ENCODE assay signal across 1 cellular context in the genomic region with DNA sequence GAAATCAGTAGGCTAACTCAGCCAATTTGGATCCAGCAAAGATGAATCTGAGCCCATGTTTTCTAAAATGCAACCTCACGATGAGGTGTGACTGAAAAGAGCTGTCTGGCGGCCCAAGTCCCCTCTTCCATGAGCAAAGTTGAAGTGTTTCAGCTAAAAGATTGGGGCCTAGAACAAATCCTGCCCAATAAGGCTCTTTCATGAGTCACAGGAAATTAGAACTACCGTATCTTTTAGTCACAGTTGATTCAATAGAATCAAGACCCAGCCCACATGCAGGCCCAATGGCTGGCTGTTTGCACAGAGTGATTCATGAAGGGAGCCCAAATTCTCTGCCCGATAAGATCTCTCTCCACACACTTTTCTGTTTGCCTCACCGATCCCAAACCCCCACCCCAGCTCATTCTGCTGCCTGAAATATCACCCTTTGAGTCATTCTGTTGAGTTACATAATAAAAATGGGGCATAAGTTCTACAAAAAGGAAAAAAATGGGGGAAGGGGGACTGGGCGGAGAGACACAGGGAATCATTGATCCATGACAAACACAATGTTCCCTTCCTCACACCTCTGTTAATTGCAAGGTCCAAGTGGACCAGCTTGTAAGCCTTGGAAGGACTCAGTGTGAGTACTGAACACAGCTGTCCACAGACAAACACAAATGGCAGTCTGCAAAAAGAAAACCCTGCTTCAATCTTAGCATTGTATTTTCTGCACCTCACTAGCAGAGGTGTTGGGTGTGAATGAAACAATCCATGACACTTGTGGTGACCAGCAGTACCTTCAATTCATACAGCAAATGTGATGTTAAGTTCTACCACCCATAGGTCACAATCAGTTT.
TF ChIP-seq lines count a peak whose summit lies in the region.

No MANE protein-coding gene starts in this region.

TF ChIP-seq in HepG2, 621 proteins besides CTCF, POLR2A, EP300 and RAD21 (continued from another document and continues in another):
- TF ChIP-seq ATF7-NPFF (CRISPR knock-in tag; IDR thresholded peaks at IDR 0.05; ENCODE audit: low read depth), result 0 out of 2 replicates have a peak, but pooled peaks have one; percentile 43
- no peak for TF ChIP-seq NONO (IDR thresholded peaks at IDR 0.05)
- TF ChIP-seq NONO (CRISPR knock-in tag; conservative IDR thresholded peaks at IDR 0.05), result peak; percentile 44; the same call in 1 of the 2 replicates
- TF ChIP-seq CBX1 (IDR thresholded peaks at IDR 0.05; ENCODE audit: low read depth), result no peak
- no peak for TF ChIP-seq XRCC5 (optimal IDR thresholded peaks at IDR 0.05; ENCODE audit: low read length)
- TF ChIP-seq JUNB (CRISPR knock-in tag; IDR thresholded peaks at IDR 0.05; ENCODE audit: borderline replicate concordance), result peak; percentile 99
- TF ChIP-seq ZNF879 (CRISPR knock-in tag; IDR thresholded peaks at IDR 0.05), result no peak
- peak; percentile 67; the same call in 1 of the 2 replicates for TF ChIP-seq ERF (CRISPR knock-in tag; IDR thresholded peaks at IDR 0.05)
- TF ChIP-seq, protein P1, sequence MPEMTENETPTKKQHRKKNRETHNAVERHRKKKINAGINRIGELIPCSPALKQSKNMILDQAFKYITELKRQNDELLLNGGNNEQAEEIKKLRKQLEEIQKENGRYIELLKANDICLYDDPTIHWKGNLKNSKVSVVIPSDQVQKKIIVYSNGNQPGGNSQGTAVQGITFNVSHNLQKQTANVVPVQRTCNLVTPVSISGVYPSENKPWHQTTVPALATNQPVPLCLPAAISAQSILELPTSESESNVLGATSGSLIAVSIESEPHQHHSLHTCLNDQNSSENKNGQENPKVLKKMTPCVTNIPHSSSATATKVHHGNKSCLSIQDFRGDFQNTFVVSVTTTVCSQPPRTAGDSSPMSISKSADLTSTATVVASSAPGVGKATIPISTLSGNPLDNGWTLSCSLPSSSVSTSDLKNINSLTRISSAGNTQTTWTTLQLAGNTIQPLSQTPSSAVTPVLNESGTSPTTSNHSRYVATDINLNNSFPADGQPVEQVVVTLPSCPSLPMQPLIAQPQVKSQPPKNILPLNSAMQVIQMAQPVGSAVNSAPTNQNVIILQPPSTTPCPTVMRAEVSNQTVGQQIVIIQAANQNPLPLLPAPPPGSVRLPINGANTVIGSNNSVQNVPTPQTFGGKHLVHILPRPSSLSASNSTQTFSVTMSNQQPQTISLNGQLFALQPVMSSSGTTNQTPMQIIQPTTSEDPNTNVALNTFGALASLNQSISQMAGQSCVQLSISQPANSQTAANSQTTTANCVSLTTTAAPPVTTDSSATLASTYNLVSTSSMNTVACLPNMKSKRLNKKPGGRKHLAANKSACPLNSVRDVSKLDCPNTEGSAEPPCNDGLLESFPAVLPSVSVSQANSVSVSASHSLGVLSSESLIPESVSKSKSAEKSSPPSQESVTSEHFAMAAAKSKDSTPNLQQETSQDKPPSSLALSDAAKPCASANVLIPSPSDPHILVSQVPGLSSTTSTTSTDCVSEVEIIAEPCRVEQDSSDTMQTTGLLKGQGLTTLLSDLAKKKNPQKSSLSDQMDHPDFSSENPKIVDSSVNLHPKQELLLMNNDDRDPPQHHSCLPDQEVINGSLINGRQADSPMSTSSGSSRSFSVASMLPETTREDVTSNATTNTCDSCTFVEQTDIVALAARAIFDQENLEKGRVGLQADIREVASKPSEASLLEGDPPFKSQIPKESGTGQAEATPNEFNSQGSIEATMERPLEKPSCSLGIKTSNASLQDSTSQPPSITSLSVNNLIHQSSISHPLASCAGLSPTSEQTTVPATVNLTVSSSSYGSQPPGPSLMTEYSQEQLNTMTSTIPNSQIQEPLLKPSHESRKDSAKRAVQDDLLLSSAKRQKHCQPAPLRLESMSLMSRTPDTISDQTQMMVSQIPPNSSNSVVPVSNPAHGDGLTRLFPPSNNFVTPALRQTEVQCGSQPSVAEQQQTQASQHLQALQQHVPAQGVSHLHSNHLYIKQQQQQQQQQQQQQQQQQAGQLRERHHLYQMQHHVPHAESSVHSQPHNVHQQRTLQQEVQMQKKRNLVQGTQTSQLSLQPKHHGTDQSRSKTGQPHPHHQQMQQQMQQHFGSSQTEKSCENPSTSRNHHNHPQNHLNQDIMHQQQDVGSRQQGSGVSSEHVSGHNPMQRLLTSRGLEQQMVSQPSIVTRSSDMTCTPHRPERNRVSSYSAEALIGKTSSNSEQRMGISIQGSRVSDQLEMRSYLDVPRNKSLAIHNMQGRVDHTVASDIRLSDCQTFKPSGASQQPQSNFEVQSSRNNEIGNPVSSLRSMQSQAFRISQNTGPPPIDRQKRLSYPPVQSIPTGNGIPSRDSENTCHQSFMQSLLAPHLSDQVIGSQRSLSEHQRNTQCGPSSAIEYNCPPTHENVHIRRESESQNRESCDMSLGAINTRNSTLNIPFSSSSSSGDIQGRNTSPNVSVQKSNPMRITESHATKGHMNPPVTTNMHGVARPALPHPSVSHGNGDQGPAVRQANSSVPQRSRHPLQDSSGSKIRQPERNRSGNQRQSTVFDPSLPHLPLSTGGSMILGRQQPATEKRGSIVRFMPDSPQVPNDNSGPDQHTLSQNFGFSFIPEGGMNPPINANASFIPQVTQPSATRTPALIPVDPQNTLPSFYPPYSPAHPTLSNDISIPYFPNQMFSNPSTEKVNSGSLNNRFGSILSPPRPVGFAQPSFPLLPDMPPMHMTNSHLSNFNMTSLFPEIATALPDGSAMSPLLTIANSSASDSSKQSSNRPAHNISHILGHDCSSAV (CRISPR knock-in tag; IDR thresholded peaks at IDR 0.05; ENCODE audit: borderline replicate concordance), result no peak
- no peak for TF ChIP-seq ZNF891 (CRISPR knock-in tag; IDR thresholded peaks at IDR 0.05)
- TF ChIP-seq ZNF251 (CRISPR knock-in tag; IDR thresholded peaks at IDR 0.05), result no peak
- TF ChIP-seq ARNT2 (CRISPR knock-in tag; IDR thresholded peaks at IDR 0.05; ENCODE audit: low read depth), result peak; percentile 72
- TF ChIP-seq ZNF484 (CRISPR knock-in tag; IDR thresholded peaks at IDR 0.05; ENCODE audit: borderline replicate concordance, low read depth), result no peak
- 0 out of 2 replicates have a peak, but pooled peaks have one; percentile 14 for TF ChIP-seq ZBTB3 (CRISPR knock-in tag; IDR thresholded peaks at IDR 0.05; ENCODE audit: borderline replicate concordance, low read depth)
- TF ChIP-seq ETV5 (CRISPR knock-in tag; IDR thresholded peaks at IDR 0.05; ENCODE audit: borderline replicate concordance), result peak; percentile 85
- no peak for TF ChIP-seq ADNP (CRISPR knock-in tag; IDR thresholded peaks at IDR 0.05)
- TF ChIP-seq FOSL2 (CRISPR knock-in tag; IDR thresholded peaks at IDR 0.05), result peak; percentile 100
- no peak for TF ChIP-seq ZBTB42 (CRISPR knock-in tag; IDR thresholded peaks at IDR 0.05)
- TF ChIP-seq RNF2 (conservative IDR thresholded peaks at IDR 0.05; ENCODE audit: low read depth), result 0 out of 2 replicates have a peak, but pooled peaks have one; percentile 30
- no peak for TF ChIP-seq NPAS2 (CRISPR knock-in tag; IDR thresholded peaks at IDR 0.05; ENCODE audit: borderline replicate concordance)
- TF ChIP-seq FOXK1 (CRISPR knock-in tag; IDR thresholded peaks at IDR 0.05; ENCODE audit: borderline replicate concordance, low read depth), result no peak; the same call in 1 of the 2 replicates
- no peak for TF ChIP-seq MZF1 (CRISPR knock-in tag; IDR thresholded peaks at IDR 0.05; ENCODE audit: borderline replicate concordance)
- TF ChIP-seq, protein P2, sequence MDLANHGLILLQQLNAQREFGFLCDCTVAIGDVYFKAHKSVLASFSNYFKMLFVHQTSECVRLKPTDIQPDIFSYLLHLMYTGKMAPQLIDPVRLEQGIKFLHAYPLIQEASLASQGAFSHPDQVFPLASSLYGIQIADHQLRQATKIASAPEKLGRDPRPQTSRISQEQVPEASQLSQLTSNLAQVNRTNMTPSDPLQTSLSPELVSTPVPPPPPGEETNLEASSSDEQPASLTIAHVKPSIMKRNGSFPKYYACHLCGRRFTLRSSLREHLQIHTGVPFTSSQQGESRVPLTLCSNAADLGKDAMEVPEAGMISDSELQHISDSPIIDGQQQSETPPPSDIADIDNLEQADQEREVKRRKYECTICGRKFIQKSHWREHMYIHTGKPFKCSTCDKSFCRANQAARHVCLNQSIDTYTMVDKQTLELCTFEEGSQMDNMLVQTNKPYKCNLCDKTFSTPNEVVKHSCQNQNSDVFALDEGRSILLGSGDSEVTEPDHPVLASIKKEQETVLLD (CRISPR knock-in tag; IDR thresholded peaks at IDR 0.05; ENCODE audit: low read depth), result peak; percentile 53
- TF ChIP-seq ZBTB7B (CRISPR knock-in tag; IDR thresholded peaks at IDR 0.05), result no peak
- no peak for TF ChIP-seq HOXA5 (CRISPR knock-in tag; IDR thresholded peaks at IDR 0.05)
- TF ChIP-seq CREM (IDR thresholded peaks at IDR 0.05), result peak; percentile 86
- no peak for TF ChIP-seq CREM (CRISPR knock-in tag; IDR thresholded peaks at IDR 0.05)
- TF ChIP-seq, protein P3, sequence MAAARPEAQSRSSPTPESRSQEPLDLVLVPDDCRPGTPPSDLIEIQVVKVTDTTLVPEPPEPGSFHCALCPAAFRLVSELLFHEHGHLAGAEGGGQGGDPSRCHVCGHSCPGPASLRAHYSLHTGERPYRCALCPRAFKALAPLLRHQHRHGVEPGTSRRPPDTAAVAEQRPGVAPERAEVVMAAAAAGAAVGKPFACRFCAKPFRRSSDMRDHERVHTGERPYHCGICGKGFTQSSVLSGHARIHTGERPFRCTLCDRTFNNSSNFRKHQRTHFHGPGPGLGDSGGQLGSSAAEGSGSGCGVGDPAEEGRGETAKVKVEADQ (CRISPR knock-in tag; IDR thresholded peaks at IDR 0.05; ENCODE audit: borderline replicate concordance), result no peak
- TF ChIP-seq ZNF296 (CRISPR knock-in tag; conservative IDR thresholded peaks at IDR 0.05), result no peak
- TF ChIP-seq, protein P4, sequence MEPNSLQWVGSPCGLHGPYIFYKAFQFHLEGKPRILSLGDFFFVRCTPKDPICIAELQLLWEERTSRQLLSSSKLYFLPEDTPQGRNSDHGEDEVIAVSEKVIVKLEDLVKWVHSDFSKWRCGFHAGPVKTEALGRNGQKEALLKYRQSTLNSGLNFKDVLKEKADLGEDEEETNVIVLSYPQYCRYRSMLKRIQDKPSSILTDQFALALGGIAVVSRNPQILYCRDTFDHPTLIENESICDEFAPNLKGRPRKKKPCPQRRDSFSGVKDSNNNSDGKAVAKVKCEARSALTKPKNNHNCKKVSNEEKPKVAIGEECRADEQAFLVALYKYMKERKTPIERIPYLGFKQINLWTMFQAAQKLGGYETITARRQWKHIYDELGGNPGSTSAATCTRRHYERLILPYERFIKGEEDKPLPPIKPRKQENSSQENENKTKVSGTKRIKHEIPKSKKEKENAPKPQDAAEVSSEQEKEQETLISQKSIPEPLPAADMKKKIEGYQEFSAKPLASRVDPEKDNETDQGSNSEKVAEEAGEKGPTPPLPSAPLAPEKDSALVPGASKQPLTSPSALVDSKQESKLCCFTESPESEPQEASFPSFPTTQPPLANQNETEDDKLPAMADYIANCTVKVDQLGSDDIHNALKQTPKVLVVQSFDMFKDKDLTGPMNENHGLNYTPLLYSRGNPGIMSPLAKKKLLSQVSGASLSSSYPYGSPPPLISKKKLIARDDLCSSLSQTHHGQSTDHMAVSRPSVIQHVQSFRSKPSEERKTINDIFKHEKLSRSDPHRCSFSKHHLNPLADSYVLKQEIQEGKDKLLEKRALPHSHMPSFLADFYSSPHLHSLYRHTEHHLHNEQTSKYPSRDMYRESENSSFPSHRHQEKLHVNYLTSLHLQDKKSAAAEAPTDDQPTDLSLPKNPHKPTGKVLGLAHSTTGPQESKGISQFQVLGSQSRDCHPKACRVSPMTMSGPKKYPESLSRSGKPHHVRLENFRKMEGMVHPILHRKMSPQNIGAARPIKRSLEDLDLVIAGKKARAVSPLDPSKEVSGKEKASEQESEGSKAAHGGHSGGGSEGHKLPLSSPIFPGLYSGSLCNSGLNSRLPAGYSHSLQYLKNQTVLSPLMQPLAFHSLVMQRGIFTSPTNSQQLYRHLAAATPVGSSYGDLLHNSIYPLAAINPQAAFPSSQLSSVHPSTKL (CRISPR knock-in tag; IDR thresholded peaks at IDR 0.05), result peak; percentile 95
- no peak for TF ChIP-seq STAT5B (CRISPR knock-in tag; IDR thresholded peaks at IDR 0.05)
- no peak for TF ChIP-seq STAG1 (CRISPR knock-in tag; IDR thresholded peaks at IDR 0.05)
- TF ChIP-seq ZNF160 (CRISPR knock-in tag; IDR thresholded peaks at IDR 0.05), result no peak; the same call in 1 of the 2 replicates
- TF ChIP-seq HMG20A (CRISPR knock-in tag; IDR thresholded peaks at IDR 0.05; ENCODE audit: borderline replicate concordance), result peak; percentile 87; the same call in 1 of the 2 replicates
- no peak for TF ChIP-seq ZFYVE20 (CRISPR knock-in tag; IDR thresholded peaks at IDR 0.05; ENCODE audit: borderline replicate concordance, low read depth)
- peak; percentile 43; the same call in 1 of the 2 replicates for TF ChIP-seq ATF7 (IDR thresholded peaks at IDR 0.05)
- no peak for TF ChIP-seq ATF7 (CRISPR knock-in tag; IDR thresholded peaks at IDR 0.05)
- peak; percentile 92 for TF ChIP-seq HMG20B (CRISPR knock-in tag; conservative IDR thresholded peaks at IDR 0.05)
- TF ChIP-seq MYC (CRISPR knock-in tag; IDR thresholded peaks at IDR 0.05; ENCODE audit: borderline replicate concordance), result peak; percentile 17; the same call in 1 of the 2 replicates
- TF ChIP-seq, protein P5, sequence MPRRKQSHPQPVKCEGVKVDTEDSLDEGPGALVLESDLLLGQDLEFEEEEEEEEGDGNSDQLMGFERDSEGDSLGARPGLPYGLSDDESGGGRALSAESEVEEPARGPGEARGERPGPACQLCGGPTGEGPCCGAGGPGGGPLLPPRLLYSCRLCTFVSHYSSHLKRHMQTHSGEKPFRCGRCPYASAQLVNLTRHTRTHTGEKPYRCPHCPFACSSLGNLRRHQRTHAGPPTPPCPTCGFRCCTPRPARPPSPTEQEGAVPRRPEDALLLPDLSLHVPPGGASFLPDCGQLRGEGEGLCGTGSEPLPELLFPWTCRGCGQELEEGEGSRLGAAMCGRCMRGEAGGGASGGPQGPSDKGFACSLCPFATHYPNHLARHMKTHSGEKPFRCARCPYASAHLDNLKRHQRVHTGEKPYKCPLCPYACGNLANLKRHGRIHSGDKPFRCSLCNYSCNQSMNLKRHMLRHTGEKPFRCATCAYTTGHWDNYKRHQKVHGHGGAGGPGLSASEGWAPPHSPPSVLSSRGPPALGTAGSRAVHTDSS (CRISPR knock-in tag; conservative IDR thresholded peaks at IDR 0.05), result no peak
- TF ChIP-seq, protein P6, sequence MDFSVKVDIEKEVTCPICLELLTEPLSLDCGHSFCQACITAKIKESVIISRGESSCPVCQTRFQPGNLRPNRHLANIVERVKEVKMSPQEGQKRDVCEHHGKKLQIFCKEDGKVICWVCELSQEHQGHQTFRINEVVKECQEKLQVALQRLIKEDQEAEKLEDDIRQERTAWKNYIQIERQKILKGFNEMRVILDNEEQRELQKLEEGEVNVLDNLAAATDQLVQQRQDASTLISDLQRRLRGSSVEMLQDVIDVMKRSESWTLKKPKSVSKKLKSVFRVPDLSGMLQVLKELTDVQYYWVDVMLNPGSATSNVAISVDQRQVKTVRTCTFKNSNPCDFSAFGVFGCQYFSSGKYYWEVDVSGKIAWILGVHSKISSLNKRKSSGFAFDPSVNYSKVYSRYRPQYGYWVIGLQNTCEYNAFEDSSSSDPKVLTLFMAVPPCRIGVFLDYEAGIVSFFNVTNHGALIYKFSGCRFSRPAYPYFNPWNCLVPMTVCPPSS (IDR thresholded peaks at IDR 0.05), result no peak
- TF ChIP-seq ZNF720 (CRISPR knock-in tag; IDR thresholded peaks at IDR 0.05), result no peak
- no peak for TF ChIP-seq ZC3H4 (CRISPR knock-in tag; IDR thresholded peaks at IDR 0.05; ENCODE audit: borderline replicate concordance)
